Comparison of ENCODE assay signal across 1 cellular context in the genomic region with DNA sequence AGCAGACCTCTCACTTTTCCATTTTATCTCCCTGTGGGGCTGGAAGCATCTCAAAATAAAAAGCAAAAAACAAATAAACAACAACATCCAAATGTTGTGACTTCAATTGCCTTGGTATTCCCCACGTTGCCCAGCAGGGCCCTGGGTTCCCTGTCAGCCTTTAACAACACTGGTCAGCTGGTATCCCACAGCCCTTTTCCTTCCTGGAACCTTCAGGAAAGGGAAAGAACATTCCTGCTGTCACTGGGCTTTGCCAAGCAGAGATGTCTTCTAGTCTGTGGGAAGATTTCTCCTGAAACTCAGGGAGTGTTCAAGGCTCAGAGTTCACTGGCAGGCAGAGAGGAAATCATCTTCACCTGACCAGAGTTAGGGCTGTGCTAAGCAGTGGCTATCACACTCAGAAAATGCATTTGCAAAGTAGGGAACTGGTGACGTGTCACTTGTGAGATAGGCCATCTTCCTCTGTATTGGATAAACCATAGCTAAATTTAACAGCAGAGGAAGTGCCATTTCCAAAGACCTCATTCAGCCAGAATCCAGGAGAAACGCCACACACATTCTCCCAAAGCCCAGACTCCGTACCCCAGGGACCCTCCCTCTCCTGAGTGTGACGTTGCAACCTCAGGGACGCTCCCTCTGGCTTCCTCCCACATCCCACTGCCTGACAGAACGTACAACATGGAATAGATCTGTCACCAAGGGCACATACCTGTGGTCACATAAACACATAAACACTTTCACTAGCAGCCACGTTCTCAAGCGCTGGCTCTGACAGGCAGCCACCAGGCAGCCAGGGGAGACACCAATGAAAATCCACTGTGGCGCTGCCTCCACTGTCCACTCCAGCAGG.
TF ChIP-seq lines count a peak whose summit lies in the region.

No MANE protein-coding gene starts in this region.

TF ChIP-seq in H1, 55 proteins besides CTCF, POLR2A, EP300 and RAD21 (continued from another document):
- no peak for TF ChIP-seq TAF1 (IDR thresholded peaks at IDR 0.05; ENCODE audit: low read depth, low read length)
- no peak for TF ChIP-seq EGR1 (IDR thresholded peaks at IDR 0.05; ENCODE audit: borderline replicate concordance, low read depth, low read length)
- no peak for TF ChIP-seq PHF8 (conservative IDR thresholded peaks at IDR 0.05; ENCODE audit: low read depth, low read length)
- TF ChIP-seq TCF12 (IDR thresholded peaks at IDR 0.05; ENCODE audit: low read depth, low read length), result no peak
- no peak for TF ChIP-seq CBX5 (IDR thresholded peaks at IDR 0.05; ENCODE audit: low read depth, low read length)
- TF ChIP-seq BRCA1 (IDR thresholded peaks at IDR 0.05; ENCODE audit: low read depth, low read length), result no peak
- no peak for TF ChIP-seq SP2 (IDR thresholded peaks at IDR 0.05; ENCODE audit: low read length)
- no peak for TF ChIP-seq NRF1 (IDR thresholded peaks at IDR 0.05; ENCODE audit: low read depth, low read length)
- TF ChIP-seq POU5F1 (IDR thresholded peaks at IDR 0.05; ENCODE audit: low read depth, low read length), result no peak
- TF ChIP-seq CHD2 (IDR thresholded peaks at IDR 0.05; ENCODE audit: low read length), result no peak
